ENCODE assay signal across 1 cellular context in genomic region chr17:46943511-46944393, GRCh38.
A peak's percentile ranks its signal among the peaks of the same experiment; 100 is the strongest.
TF ChIP-seq lines count a peak whose summit lies in the region.

No MANE protein-coding gene starts in this region.

TF ChIP-seq in H1, 55 proteins besides CTCF, POLR2A, EP300 and RAD21 (continued from another document):
- TF ChIP-seq CHD7 (IDR thresholded peaks at IDR 0.05; ENCODE audit: insufficient replicate concordance, low read length): no peak
- no peak for TF ChIP-seq TBP (IDR thresholded peaks at IDR 0.05; ENCODE audit: low read depth, low read length)
- TF ChIP-seq MAX (IDR thresholded peaks at IDR 0.05): peak; percentile 50; the same call in 1 of the 2 replicates
- TF ChIP-seq SP1 (IDR thresholded peaks at IDR 0.05; ENCODE audit: low read depth, low read length): no peak
- TF ChIP-seq KDM1A (IDR thresholded peaks at IDR 0.05; ENCODE audit: borderline replicate concordance, low read length): no peak
- TF ChIP-seq CHD2 (IDR thresholded peaks at IDR 0.05; ENCODE audit: low read length): no peak
- no peak for TF ChIP-seq CREB1 (IDR thresholded peaks at IDR 0.05)
- TF ChIP-seq TCF12 (IDR thresholded peaks at IDR 0.05; ENCODE audit: low read depth, low read length): no peak
